In the genomic region with DNA sequence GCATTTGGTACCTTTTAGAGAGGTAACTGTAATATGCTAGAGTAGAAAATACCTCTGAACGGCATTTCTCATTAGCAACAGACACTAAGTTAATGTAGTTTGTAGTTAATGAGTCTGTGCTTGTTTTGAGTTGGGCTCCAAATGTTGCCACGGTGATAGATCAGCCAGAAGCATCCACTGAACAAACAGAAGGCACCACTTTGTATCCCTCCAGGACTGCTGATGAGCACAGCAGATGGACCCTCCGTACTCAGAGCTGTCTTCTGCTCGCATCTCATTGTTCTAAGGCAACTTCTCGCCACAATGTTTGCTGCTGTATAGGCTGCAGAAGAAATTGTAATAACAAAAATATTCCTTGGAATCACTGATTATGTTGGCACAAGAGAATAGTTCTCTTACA, we compare ENCODE assay signal across 1 cellular context.
TF ChIP-seq lines count a peak whose summit lies in the region.

No MANE protein-coding gene starts in this region.

TF ChIP-seq in SK-N-SH, 30 proteins besides CTCF, POLR2A, EP300 and RAD21 (continued from another document):
- TF ChIP-seq, protein P1, sequence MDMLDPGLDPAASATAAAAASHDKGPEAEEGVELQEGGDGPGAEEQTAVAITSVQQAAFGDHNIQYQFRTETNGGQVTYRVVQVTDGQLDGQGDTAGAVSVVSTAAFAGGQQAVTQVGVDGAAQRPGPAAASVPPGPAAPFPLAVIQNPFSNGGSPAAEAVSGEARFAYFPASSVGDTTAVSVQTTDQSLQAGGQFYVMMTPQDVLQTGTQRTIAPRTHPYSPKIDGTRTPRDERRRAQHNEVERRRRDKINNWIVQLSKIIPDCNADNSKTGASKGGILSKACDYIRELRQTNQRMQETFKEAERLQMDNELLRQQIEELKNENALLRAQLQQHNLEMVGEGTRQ (IDR thresholded peaks at IDR 0.05; ENCODE audit: borderline replicate concordance, low read depth, low read length), result no peak
- TF ChIP-seq FOSL2 (IDR thresholded peaks at IDR 0.05; ENCODE audit: borderline replicate concordance, low read depth) (no peak), TAF1 (IDR thresholded peaks at IDR 0.05; ENCODE audit: borderline replicate concordance, low read depth, low read length) (no peak), SMC3 (IDR thresholded peaks at IDR 0.05; ENCODE audit: low read depth, low read length) (no peak), CHD2 (IDR thresholded peaks at IDR 0.05; ENCODE audit: low read length, partially characterized antibody) (no peak), EZH2phosphoT487 (IDR thresholded peaks at IDR 0.05; ENCODE audit: borderline replicate concordance, low read depth) (no peak), GATA2 (CRISPR knock-in tag; IDR thresholded peaks at IDR 0.05) (no peak)
- TF ChIP-seq, protein P2, sequence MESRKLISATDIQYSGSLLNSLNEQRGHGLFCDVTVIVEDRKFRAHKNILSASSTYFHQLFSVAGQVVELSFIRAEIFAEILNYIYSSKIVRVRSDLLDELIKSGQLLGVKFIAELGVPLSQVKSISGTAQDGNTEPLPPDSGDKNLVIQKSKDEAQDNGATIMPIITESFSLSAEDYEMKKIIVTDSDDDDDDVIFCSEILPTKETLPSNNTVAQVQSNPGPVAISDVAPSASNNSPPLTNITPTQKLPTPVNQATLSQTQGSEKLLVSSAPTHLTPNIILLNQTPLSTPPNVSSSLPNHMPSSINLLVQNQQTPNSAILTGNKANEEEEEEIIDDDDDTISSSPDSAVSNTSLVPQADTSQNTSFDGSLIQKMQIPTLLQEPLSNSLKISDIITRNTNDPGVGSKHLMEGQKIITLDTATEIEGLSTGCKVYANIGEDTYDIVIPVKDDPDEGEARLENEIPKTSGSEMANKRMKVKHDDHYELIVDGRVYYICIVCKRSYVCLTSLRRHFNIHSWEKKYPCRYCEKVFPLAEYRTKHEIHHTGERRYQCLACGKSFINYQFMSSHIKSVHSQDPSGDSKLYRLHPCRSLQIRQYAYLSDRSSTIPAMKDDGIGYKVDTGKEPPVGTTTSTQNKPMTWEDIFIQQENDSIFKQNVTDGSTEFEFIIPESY (IDR thresholded peaks at IDR 0.05; ENCODE audit: borderline replicate concordance, low read depth), result no peak
- TF ChIP-seq, protein P3, sequence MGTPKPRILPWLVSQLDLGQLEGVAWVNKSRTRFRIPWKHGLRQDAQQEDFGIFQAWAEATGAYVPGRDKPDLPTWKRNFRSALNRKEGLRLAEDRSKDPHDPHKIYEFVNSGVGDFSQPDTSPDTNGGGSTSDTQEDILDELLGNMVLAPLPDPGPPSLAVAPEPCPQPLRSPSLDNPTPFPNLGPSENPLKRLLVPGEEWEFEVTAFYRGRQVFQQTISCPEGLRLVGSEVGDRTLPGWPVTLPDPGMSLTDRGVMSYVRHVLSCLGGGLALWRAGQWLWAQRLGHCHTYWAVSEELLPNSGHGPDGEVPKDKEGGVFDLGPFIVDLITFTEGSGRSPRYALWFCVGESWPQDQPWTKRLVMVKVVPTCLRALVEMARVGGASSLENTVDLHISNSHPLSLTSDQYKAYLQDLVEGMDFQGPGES (IDR thresholded peaks at IDR 0.05; ENCODE audit: low read depth, low read length), result no peak
